ENCODE assay signal across 2 cellular contexts in genomic region chr3:41683666-41684350, GRCh38.
A peak's percentile ranks its signal among the peaks of the same experiment; 100 is the strongest.
TF ChIP-seq lines count a peak whose summit lies in the region.

No MANE protein-coding gene starts in this region.

TF ChIP-seq in IMR-90, 13 proteins besides CTCF, POLR2A, EP300 and RAD21 (continued from another document):
- TF ChIP-seq MAFK (IDR thresholded peaks at IDR 0.05; ENCODE audit: low read depth, low read length) = no peak
- no peak for TF ChIP-seq MAZ (IDR thresholded peaks at IDR 0.05; ENCODE audit: borderline replicate concordance, low read depth, low read length)

TF ChIP-seq in liver, 16 proteins besides CTCF, POLR2A, EP300 and RAD21 (continued from another document):
- TF ChIP-seq FOXA2 (IDR thresholded peaks at IDR 0.05) = no peak
- TF ChIP-seq TAF1 (conservative IDR thresholded peaks at IDR 0.05) = no peak
- no peak for TF ChIP-seq YY1 (IDR thresholded peaks at IDR 0.05)
- TF ChIP-seq JUND (IDR thresholded peaks at IDR 0.05) = no peak
- peak in 1 of 2 donors; percentile 49 for TF ChIP-seq RXRA (IDR thresholded peaks at IDR 0.05)
- TF ChIP-seq SP1 (IDR thresholded peaks at IDR 0.05) = peak; percentile 40
- TF ChIP-seq FOXA1 (IDR thresholded peaks at IDR 0.05) = no peak
- TF ChIP-seq NR2F2 (IDR thresholded peaks at IDR 0.05) = no peak
- TF ChIP-seq EGR1 (IDR thresholded peaks at IDR 0.05; ENCODE audit: low read depth in 2 of 2) = peak in 1 of 2 donors; percentile 8
TF ChIP-seq in liver: peak in this region for 5.
